Comparison of ENCODE assay signal across 14 cellular contexts in the genomic region with DNA sequence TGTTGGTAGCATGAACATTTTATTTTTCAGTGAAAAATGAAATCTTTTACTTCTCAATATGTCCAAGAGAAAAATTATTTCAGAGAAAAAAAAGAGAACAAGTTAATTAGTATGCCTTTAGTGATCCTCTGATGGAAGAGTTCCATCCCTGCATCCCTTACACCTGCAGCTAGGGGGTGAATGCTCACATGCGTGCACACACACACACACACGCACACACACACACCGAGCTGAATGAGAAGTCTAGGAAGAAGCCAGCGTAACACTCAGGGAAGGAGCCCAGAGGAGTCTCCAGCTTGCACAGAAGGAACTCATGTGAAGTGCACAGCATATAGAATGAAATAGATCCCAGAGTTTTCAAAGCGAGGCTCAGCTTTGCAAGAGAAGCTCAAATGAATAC.
DNase-seq lines count a peak whose midpoint lies in the region; TF ChIP-seq lines count a peak whose summit lies in the region.
"Had no signal": no experiment of that assay in that cellular context is flagged by ENCODE, and none has a peak within 500 bp of the region (broad histone marks: within the 10 kb centered on the region; RNA-seq: fewer than 3 reads in every experiment).

No MANE protein-coding gene starts in this region.

- no peak overlapping the region for H2BK5ac ChIP-seq in neuronal stem cell (ENCODE audit: low read length)

- no peak overlapping the region for H3K23ac ChIP-seq in neuronal stem cell (ENCODE audit: low read depth, low read length, poor library complexity)

- H3K9me3 ChIP-seq in neuronal stem cell (replicated peaks in 1 of 2; ENCODE audit: control insufficient read depth in 2 of 2, insufficient read depth in 1 of 2, low read depth in 1 of 2, low read length in 2 of 2) = peaks cover 0 to 2% of the 10 kb centered on the region in 2 donors

- H3K18ac ChIP-seq in neuronal stem cell (ENCODE audit: low read length) = no peak overlapping the region

- no peak overlapping the region for H4K8ac ChIP-seq in neuronal stem cell (ENCODE audit: low read depth, low read length)

- H3K4me3 ChIP-seq in neuronal stem cell (ENCODE audit: low read length in 2 of 2) = no peak overlapping the region
- H3K4me3 ChIP-seq: heart left ventricle had no signal

- no peaks in the 10 kb centered on the region for H3K79me1 ChIP-seq in neuronal stem cell (ENCODE audit: low read depth, low read length)

- H3K4ac ChIP-seq in neuronal stem cell (ENCODE audit: low read length) = no peak overlapping the region

- no peak overlapping the region for H3K4me2 ChIP-seq in neuronal stem cell (ENCODE audit: insufficient read depth, low read length, poor library complexity, severe bottlenecking)

- no peaks in the 10 kb centered on the region for H3K9me3 Mint-ChIP-seq in endothelial cell (ENCODE audit: unreplicated experiment)
- H3K9me3 Mint-ChIP-seq: activated B cell treated with CpG ODN at 0.5 μM for 24 hours; activated T-helper 2 cell treated with anti-CD3 and anti-CD28 coated beads, Interferon-gamma antibody, Interleukin-2, Interleukin-4, amounts not matched to agents 10 μg/mL and 5 μg/mL and 100 μg/mL, durations not matched to agents 14 hours and 24 hours and 36 hours; dendritic cell treated with granulocyte-macrophage colony-stimulating factor and Interleukin-4, amounts not matched to agents 40 ng/mL and 50 ng/mL, for 4 days; stimulated activated naive CD8-positive, alpha-beta T cell treated with anti-CD3 and anti-CD28 coated beads, Interleukin-15, Interleukin-2, amounts not matched to agents 100 ng/mL and 50 ng/mL, for 24 hours had no signal

- H2BK12ac ChIP-seq in neuronal stem cell (ENCODE audit: low read length) = no peak overlapping the region

- H3K27ac Mint-ChIP-seq in endothelial cell (ENCODE audit: unreplicated experiment) = no peak overlapping the region
- H3K27ac Mint-ChIP-seq: activated B cell treated with CpG ODN at 0.5 μM for 24 hours; activated T-helper 2 cell treated with anti-CD3 and anti-CD28 coated beads, Interferon-gamma antibody, Interleukin-2, Interleukin-4, amounts not matched to agents 10 μg/mL and 5 μg/mL and 100 μg/mL, durations not matched to agents 14 hours and 24 hours and 36 hours; dendritic cell treated with granulocyte-macrophage colony-stimulating factor and Interleukin-4, amounts not matched to agents 40 ng/mL and 50 ng/mL, for 4 days; stimulated activated naive CD8-positive, alpha-beta T cell treated with anti-CD3 and anti-CD28 coated beads, Interleukin-15, Interleukin-2, amounts not matched to agents 100 ng/mL and 50 ng/mL, for 24 hours had no signal

- H3K14ac ChIP-seq in neuronal stem cell (ENCODE audit: low read length) = no peak overlapping the region

- no peak overlapping the region for H2AFZ ChIP-seq in neuronal stem cell (ENCODE audit: low read length)

- no peaks in the 10 kb centered on the region for H3K36me3 Mint-ChIP-seq in endothelial cell (ENCODE audit: low read depth, unreplicated experiment)

- no peaks in the 10 kb centered on the region for H3K4me1 Mint-ChIP-seq in endothelial cell (ENCODE audit: unreplicated experiment)
- H3K4me1 Mint-ChIP-seq: activated B cell treated with CpG ODN at 0.5 μM for 24 hours had no signal

- H3K27ac ChIP-seq in neuronal stem cell (replicated peaks; ENCODE audit: low read length) = peak overlapping the region; percentile 70
- H3K27ac ChIP-seq: HL-60 had no signal

- H3K27me3 Mint-ChIP-seq in endothelial cell (ENCODE audit: unreplicated experiment) = no peaks in the 10 kb centered on the region
- H3K27me3 Mint-ChIP-seq: activated B cell treated with CpG ODN at 0.5 μM for 24 hours; dendritic cell treated with granulocyte-macrophage colony-stimulating factor and Interleukin-4, amounts not matched to agents 40 ng/mL and 50 ng/mL, for 4 days; stimulated activated naive CD8-positive, alpha-beta T cell treated with anti-CD3 and anti-CD28 coated beads, Interleukin-15, Interleukin-2, amounts not matched to agents 100 ng/mL and 50 ng/mL, for 24 hours had no signal

- no peak overlapping the region for H4K91ac ChIP-seq in neuronal stem cell (ENCODE audit: low read depth, low read length, poor library complexity)

- no peaks in the 10 kb centered on the region for H3K27me3 ChIP-seq in neuronal stem cell (ENCODE audit: control insufficient read depth in 3 of 3, insufficient read depth in 3 of 3, low read depth in 1 of 3, low read length in 3 of 3)
- H3K27me3 ChIP-seq: heart left ventricle had no signal

- TF ChIP-seq CTCF in endothelial cell (IDR thresholded peaks at IDR 0.05; ENCODE audit: unreplicated experiment) = peak; percentile 16

- H3K9ac ChIP-seq in neuronal stem cell (ENCODE audit: low read depth, low read length, poor library complexity) = no peak overlapping the region

- WGBS in neuronal stem cell (ENCODE audit: extremely low coverage in 2 of 2, insufficient read length in 2 of 2, insufficient replicate concordance in 1 of 2), 2 donors = no CpG with 5 or more reads among the region's 5 CpGs

- no peak overlapping the region for H2BK15ac ChIP-seq in neuronal stem cell (ENCODE audit: low read length)

- no peak overlapping the region for H2BK120ac ChIP-seq in neuronal stem cell (ENCODE audit: low read depth, low read length)

- DNase-seq in DMS 273 (lab: John Stamatoyannopoulos, UW; ENCODE audit: unreplicated experiment) (peak; percentile 31), DMS 273 treated with DMSO at 0.1 percent for 48 hours (lab: John Stamatoyannopoulos, UW) (no peak), NCI-H526 (lab: John Stamatoyannopoulos, UW) (peak; percentile 35 to 76), endothelial cell (ENCODE audit: low spot score) (peak; percentile 15), neuronal stem cell (ENCODE audit: low spot score) (no peak), cerebellar nuclear complex (lab: John Stamatoyannopoulos, UW) (no peak), dermis blood vessel endothelial cell (no peak)
- no peak for DNase-seq in activated CD8-positive, alpha-beta memory T cell treated with anti-CD3 and anti-CD28 coated beads, Interleukin-2, amount 50 U/mL, for 4 hours
- DNase-seq: activated B cell treated with CpG ODN at 0.5 μM for 24 hours, heart left ventricle had no signal

- H3K4me1 ChIP-seq in neuronal stem cell (ENCODE audit: control insufficient read depth in 2 of 2, insufficient read depth in 1 of 2, low read depth in 1 of 2, low read length in 2 of 2) = peaks cover 7 to 13% of the 10 kb centered on the region in 2 donors

- H2AK5ac ChIP-seq in neuronal stem cell (ENCODE audit: low read depth, low read length) = no peak overlapping the region

- no peaks in the 10 kb centered on the region for H3K36me3 ChIP-seq in neuronal stem cell (replicated peaks in 1 of 2; ENCODE audit: control insufficient read depth in 2 of 2, insufficient read depth in 2 of 2, low read length in 2 of 2)
- H3K36me3 ChIP-seq: heart left ventricle had no signal

- no peak overlapping the region for H3K4me3 Mint-ChIP-seq in endothelial cell (ENCODE audit: unreplicated experiment)
- H3K4me3 Mint-ChIP-seq: activated B cell treated with CpG ODN at 0.5 μM for 24 hours; dendritic cell treated with granulocyte-macrophage colony-stimulating factor and Interleukin-4, amounts not matched to agents 40 ng/mL and 50 ng/mL, for 4 days; stimulated activated naive CD8-positive, alpha-beta T cell treated with anti-CD3 and anti-CD28 coated beads, Interleukin-15, Interleukin-2, amounts not matched to agents 100 ng/mL and 50 ng/mL, for 24 hours had no signal

Comparison
In these comparisons a context has a peak if more than half of its experiments do, and no peak if none do; other contexts are left out.
1. DNase-seq: peak in DMS 273 (single experiment), NCI-H526 (2 of 2) and endothelial cell (single experiment); none in DMS 273 treated with DMSO at 0.1 percent for 48 hours (single experiment), neuronal stem cell (single experiment), activated CD8-positive, alpha-beta memory T cell treated with anti-CD3 and anti-CD28 coated beads, Interleukin-2, amount 50 U/mL, for 4 hours (single experiment), cerebellar nuclear complex (0 of 2) and dermis blood vessel endothelial cell (single experiment).